ENCODE assay signal across 13 cellular contexts in the genomic region with DNA sequence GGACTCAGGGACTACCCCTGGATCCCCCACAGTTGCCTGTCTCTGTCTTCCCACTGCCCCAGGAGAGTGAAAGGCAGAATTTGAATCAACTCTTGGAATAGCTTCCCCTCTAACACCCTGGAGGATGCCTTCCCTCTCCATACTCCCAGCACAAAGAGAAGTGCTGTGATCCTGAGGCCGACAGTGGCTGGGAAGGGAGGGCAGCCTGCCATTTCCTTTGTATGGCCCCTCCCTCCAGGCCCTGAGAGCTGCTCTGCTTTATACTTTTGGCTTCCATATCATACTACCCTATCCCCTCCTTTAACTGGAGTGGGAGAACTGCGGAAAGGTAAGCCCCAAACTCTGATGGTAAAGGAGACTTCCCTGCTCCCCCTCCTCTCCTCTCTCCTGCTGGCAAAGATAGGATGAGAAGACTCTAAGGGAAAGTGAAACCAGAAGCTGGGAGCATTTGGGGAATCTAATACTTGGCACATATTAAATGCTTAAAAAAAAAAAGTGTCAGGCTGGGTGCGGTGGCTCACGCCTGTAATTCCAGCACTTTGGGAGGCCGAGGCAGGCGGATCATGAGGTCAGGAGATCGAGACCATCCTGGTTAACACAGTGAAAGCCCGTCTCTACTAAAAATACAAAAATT. TPM values are rescaled to one million over a fixed set of nuclear protein-coding genes. Genes with fewer than 3 reads are reported as not detected.
DNase-seq lines count a peak whose midpoint lies in the region; ATAC-seq, FAIRE-seq and TF ChIP-seq lines count a peak whose summit lies in the region.
"Had no signal": no experiment of that assay in that cellular context is flagged by ENCODE, and none has a peak within 500 bp of the region (broad histone marks: within the 10 kb centered on the region; RNA-seq: fewer than 3 reads in every experiment).

No MANE protein-coding gene starts in this region.

- H3K79me2 ChIP-seq in GM23338 (replicated peaks; ENCODE audit: insufficient read depth) (peaks cover 7% of the 10 kb centered on the region), K562 (ENCODE audit: control insufficient read depth, insufficient read depth, low read length) (peaks cover 15% of the 10 kb centered on the region), keratinocyte (ENCODE audit: control insufficient read depth, insufficient read depth, low read length) (peaks cover 4% of the 10 kb centered on the region)

- H3K27ac ChIP-seq in GM23338 (ENCODE audit: low read depth) (no peak overlapping the region), K562 (ENCODE audit: extremely low read depth, low read depth, low read length) (no peak overlapping the region), keratinocyte (ENCODE audit: control insufficient read depth, insufficient read depth, low read length) (no peak overlapping the region), skin epidermis (peak overlapping the region in 14 of 21 experiments; percentile 11 to 74 (median 40))

- ATAC-seq in GM23338 (no peak), K562 (no peak), GM21576 (IDR thresholded peaks at IDR 0.05; ENCODE audit: unreplicated experiment) (no peak)
- ATAC-seq: activated naive CD8-positive, alpha-beta T cell treated with anti-CD3 and anti-CD28 coated beads, Interleukin-2, amount 50 U/mL, for 24 hours; stimulated activated naive B cell treated with anti-CD40 and anti-IgM and Interleukin-4, amounts not matched to agents 10 μg/mL and 1 μg/mL and 100 μg/mL, for 72 hours had no signal

- FAIRE-seq in K562 (lab: Jason Lieb, UNC) (no peak), keratinocyte (lab: Jason Lieb, UNC) (no peak)
- FAIRE-seq: GM12891 had no signal

- H2AFZ ChIP-seq in GM23338 (peak overlapping the region; percentile 4; the same call in 1 of the 2 replicates), K562 (ENCODE audit: low read depth, low read length) (peak overlapping the region; percentile 71; the same call in 1 of the 2 replicates), keratinocyte (ENCODE audit: control insufficient read depth, low read length) (peak overlapping the region; percentile 89)

- TF ChIP-seq POLR2A in K562 (conservative IDR thresholded peaks at IDR 0.05), result no peak

- DNase-seq in GM23338 (ENCODE audit: low spot score), result no peak
- no peak for DNase-seq in K562 (ENCODE audit: extremely low read depth in 1 of 4, low spot score in 3 of 4)
- DNase-seq in keratinocyte (ENCODE audit: low read depth, low spot score), result no peak
- no peak for DNase-seq in G401 (ENCODE audit: low spot score)
- no peak for DNase-seq in NCI-H2029 treated with DMSO at 0.1 percent for 48 hours (lab: John Stamatoyannopoulos, UW)
- DNase-seq in C1 segment of cervical spinal cord (lab: John Stamatoyannopoulos, UW), result no peak
- DNase-seq: activated CD4-positive, alpha-beta T cell treated with anti-CD3 and anti-CD28 coated beads, Interleukin-2, amount 50 U/mL, for 1 hour; activated naive CD8-positive, alpha-beta T cell treated with anti-CD3 and anti-CD28 coated beads, Interleukin-2, amount 50 U/mL, for 24 hours; stimulated activated naive B cell treated with anti-CD40 and anti-IgM and Interleukin-4, amounts not matched to agents 10 μg/mL and 1 μg/mL and 100 μg/mL, for 72 hours had no signal

- no TSS peak for BruUV-seq in K562 (replicated peaks; lab: Mats Ljungman, UMichigan)

- WGBS in K562 (ENCODE audit: insufficient coverage, low coverage, missing lambda C conversion rate), result 57% methylated on average over 8 of the region's 8 CpGs

- H3K9ac ChIP-seq in K562 (ENCODE audit: insufficient read depth in 1 of 2, low read depth in 2 of 2, low read length in 2 of 2) (peak overlapping the region in 1 of 2 experiments; percentile 36; a peak in 1 of 4 replicates), keratinocyte (ENCODE audit: control insufficient read depth, extremely low read depth, insufficient read depth, low read length) (peak overlapping the region; percentile 22)

- H3K4me2 ChIP-seq in GM23338 (no peak overlapping the region), K562 (ENCODE audit: insufficient read depth, low read length) (no peak overlapping the region), keratinocyte (ENCODE audit: control insufficient read depth, extremely low read depth, insufficient read depth, low read depth, low read length) (peak overlapping the region; percentile 27)

- TF ChIP-seq CTCF in GM23338 (conservative IDR thresholded peaks at IDR 0.05; ENCODE audit: low read depth in 2 of 2), result no peak
- no peak for TF ChIP-seq CTCF in K562 (IDR thresholded peaks at IDR 0.05 in 2 of 3, conservative IDR thresholded peaks at IDR 0.05 in 1 of 3; ENCODE audit: insufficient read depth in 2 of 3, low read depth in 1 of 3, low read length in 3 of 3)
- TF ChIP-seq CTCF in keratinocyte (optimal IDR thresholded peaks at IDR 0.05 in 1 of 3, IDR thresholded peaks at IDR 0.05 in 1 of 3, conservative IDR thresholded peaks at IDR 0.05 in 1 of 3; ENCODE audit: extremely low read depth in 1 of 3, insufficient read depth in 2 of 3, low read length in 3 of 3), result no peak

- peaks cover 3% of the 10 kb centered on the region; the same call in 2 of the 3 replicates for H3K36me3 Mint-ChIP-seq in GM23338 (ENCODE audit: low read depth)
- H3K36me3 Mint-ChIP-seq: memory B cell had no signal

- H3K9me1 ChIP-seq in K562 (ENCODE audit: control insufficient read depth, insufficient read depth, low read length) (no peaks in the 10 kb centered on the region), keratinocyte (ENCODE audit: control insufficient read depth, extremely low read depth, insufficient read depth, low read length) (no peaks in the 10 kb centered on the region)

- H4K20me1 ChIP-seq in GM23338 (replicated peaks; ENCODE audit: insufficient read depth), result no peaks in the 10 kb centered on the region; the same call in 1 of the 2 replicates
- no peaks in the 10 kb centered on the region for H4K20me1 ChIP-seq in K562 (replicated peaks; ENCODE audit: control insufficient read depth, insufficient read depth, low read length)
- no peaks in the 10 kb centered on the region for H4K20me1 ChIP-seq in keratinocyte (ENCODE audit: control insufficient read depth, extremely low read depth, insufficient read depth, low read length)

- CTCF ChIA-PET in K562 (lab: Yijun Ruan, JAX; ENCODE audit: low intra/inter-chr PET ratio), result no interaction called here

- H3K4me1 ChIP-seq in GM23338 (ENCODE audit: insufficient read depth), result peaks cover 16% of the 10 kb centered on the region
- H3K4me1 ChIP-seq in K562 (replicated peaks in 1 of 2; ENCODE audit: control insufficient read depth in 2 of 2, insufficient read depth in 2 of 2, low read length in 2 of 2), result peaks cover 7 to 22% of the 10 kb centered on the region in 2 experiments; a peak in 4 of 5 replicates
- peaks cover 15% of the 10 kb centered on the region for H3K4me1 ChIP-seq in keratinocyte (ENCODE audit: control insufficient read depth, extremely low read depth, insufficient read depth, low read length)

- H3K27me3 ChIP-seq in GM23338 (ENCODE audit: insufficient read depth), result peaks cover 8% of the 10 kb centered on the region
- H3K27me3 ChIP-seq in K562 (ENCODE audit: control insufficient read depth in 2 of 2, insufficient read depth in 2 of 2, low read length in 2 of 2), result no peaks in the 10 kb centered on the region
- peaks cover 12% of the 10 kb centered on the region for H3K27me3 ChIP-seq in keratinocyte (ENCODE audit: control insufficient read depth, extremely low read depth, insufficient read depth, low read length)

- POLR2A ChIA-PET in K562 (lab: Yijun Ruan, JAX), result interaction anchor here (0.9 to 1.1 kb wide), 3 partner anchors 11 to 35 kb away, joined by 3 to 5 read pairs (median 4); no protein-coding TSS in a partner anchor

- TF ChIP-seq EP300 in K562 (IDR thresholded peaks at IDR 0.05; ENCODE audit: low read length), result no peak

- H3K36me3 ChIP-seq in GM23338 (ENCODE audit: insufficient read depth) (no peaks in the 10 kb centered on the region), K562 (ENCODE audit: control insufficient read depth, insufficient read depth, low read length) (peaks cover 3% of the 10 kb centered on the region; the same call in 2 of the 3 replicates), keratinocyte (ENCODE audit: control insufficient read depth in 2 of 2, extremely low read depth in 1 of 2, insufficient read depth in 2 of 2, low read length in 2 of 2) (no peaks in the 10 kb centered on the region)

- H3K4me1 Mint-ChIP-seq in GM23338, result peaks cover 37% of the 10 kb centered on the region

- no peak overlapping the region for H3K4me3 Mint-ChIP-seq in GM23338
- H3K4me3 Mint-ChIP-seq: activated naive CD8-positive, alpha-beta T cell treated with anti-CD3 and anti-CD28 coated beads, Interleukin-2, amount 50 U/mL, for 24 hours; memory B cell; stimulated activated naive B cell treated with anti-CD40 and anti-IgM and Interleukin-4, amounts not matched to agents 10 μg/mL and 1 μg/mL and 100 μg/mL, for 72 hours had no signal

- no peaks in the 10 kb centered on the region for H3K9me3 Mint-ChIP-seq in GM23338
- H3K9me3 Mint-ChIP-seq: activated naive CD8-positive, alpha-beta T cell treated with anti-CD3 and anti-CD28 coated beads, Interleukin-2, amount 50 U/mL, for 24 hours; memory B cell; stimulated activated naive B cell treated with anti-CD40 and anti-IgM and Interleukin-4, amounts not matched to agents 10 μg/mL and 1 μg/mL and 100 μg/mL, for 72 hours had no signal

- H3K9me2 ChIP-seq in GM23338 (ENCODE audit: insufficient read depth), result no peaks in the 10 kb centered on the region

- no peak for TF ChIP-seq RAD21 in K562 (CRISPR knock-in tag; conservative IDR thresholded peaks at IDR 0.05 in 1 of 2, IDR thresholded peaks at IDR 0.05 in 1 of 2)

- 0 out of 2 replicates have a peak overlapping the region, but pooled peaks have one; percentile 50 for H3K27ac Mint-ChIP-seq in GM23338
- H3K27ac Mint-ChIP-seq: activated naive CD8-positive, alpha-beta T cell treated with anti-CD3 and anti-CD28 coated beads, Interleukin-2, amount 50 U/mL, for 24 hours; memory B cell; stimulated activated naive B cell treated with anti-CD40 and anti-IgM and Interleukin-4, amounts not matched to agents 10 μg/mL and 1 μg/mL and 100 μg/mL, for 72 hours had no signal

- intact Hi-C loops in K562 (cut with micrococcal nuclease), result no loop called here

- dilution Hi-C loops in keratinocyte (cut with MboI; ENCODE audit: extremely low pct_ligation_motif_present, low sequenced_read_pairs), result no loop called here

- peaks cover 34% of the 10 kb centered on the region for H3K27me3 Mint-ChIP-seq in GM23338 (ENCODE audit: insufficient read depth, low read depth, poor library complexity)

- in situ Hi-C loops in K562 (cut with MboI), result no loop called here
- in situ Hi-C loops in G401 (cut with HindIII; ENCODE audit: low sequenced_read_pairs), result loop anchor here (25.0 kb wide), 1 partner anchor 254 kb away; the partner anchor contains the start of gene RARA

- H3F3A ChIP-seq in GM23338 (replicated peaks; ENCODE audit: low read depth), result peaks cover 7% of the 10 kb centered on the region; the same call in 1 of the 2 replicates

- no peaks in the 10 kb centered on the region for H3K9me3 ChIP-seq in K562 (replicated peaks; ENCODE audit: control insufficient read depth, insufficient read depth, low read depth, low read length)
- H3K9me3 ChIP-seq in keratinocyte (ENCODE audit: control insufficient read depth, low read depth, low read length), result no peaks in the 10 kb centered on the region

- H3K4me3 ChIP-seq in GM23338, result no peak overlapping the region
- no peak overlapping the region for H3K4me3 ChIP-seq in K562
- no peak overlapping the region for H3K4me3 ChIP-seq in keratinocyte (ENCODE audit: control insufficient read depth in 2 of 3, extremely low read depth in 1 of 3, insufficient read depth in 2 of 3, low read depth in 1 of 3, low read length in 3 of 3)
- no peak overlapping the region for H3K4me3 ChIP-seq in skin epidermis

RNA-seq across cellular contexts. Expression of gene MED24, which starts 4.1 kb away (rescaled TPM):
- 88.9 and 95.1 TPM in 2 replicates for total RNA-seq in GM23338 (2014; rRNA removed; shearing (Covaris generic))
- 44.4 and 44.8 TPM in 2 replicates for polyA plus RNA-seq in GM23338 (2016; fragmentation: Nextera tagmentation; extraction: Ambion mirVana)
- 361 and 745 TPM in 2 replicates for total RNA-seq in K562 (2011; cell fraction: chromatin; rRNA removed; ENCODE audit: low replicate concordance)
- total RNA-seq in K562 (2011; cell fraction: nucleolus; rRNA removed), result 434 and 442 TPM in 2 replicates
- 293 and 327 TPM in 2 replicates for total RNA-seq in K562 (2011; cell fraction: nucleoplasm; rRNA removed)
- 40.0 and 50.2 TPM in 2 replicates for total RNA-seq in K562 (2014; rRNA removed)
- total RNA-seq in K562 (2014; rRNA removed; fragmentation: Illumina TruSeq; extraction: Trizol), result 40.3 and 48.9 TPM in 2 replicates
- 48.2 and 53.5 TPM in 2 replicates for total RNA-seq in K562 (2015; rRNA removed; fragmentation: Illumina TruSeq; extraction: Trizol)
- total RNA-seq in K562 (2021), result 102 and 108 TPM in 2 replicates
- polyA plus RNA-seq in K562 (2011; rRNA removed), result 76.3 and 110 TPM in 2 replicates
- polyA plus RNA-seq in K562 (2011; cell fraction: cytosol; rRNA removed), result 70.1 and 113 TPM in 2 replicates
- 331 and 574 TPM in 2 replicates for polyA plus RNA-seq in K562 (2011; cell fraction: nucleus; rRNA removed)
- polyA plus RNA-seq in K562 (2012), result 97.7 and 114 TPM in 2 replicates
- 117 and 129 TPM in 2 replicates for polyA plus RNA-seq in K562 (2014; fragmentation: Illumina TruSeq; extraction: Trizol)
- 1 to 10 TPM; 5.9 to 8.3 TPM for polyA plus RNA-seq in K562 (2014; fragmentation: Nextera tagmentation; extraction: Ambion mirVana)
- 73.3 and 74.8 TPM in 2 replicates for polyA plus RNA-seq in K562 (2014; rRNA removed)
- 79.0 and 96.5 TPM in 2 replicates for polyA minus RNA-seq in K562 (2011; rRNA and poly(A)+ RNA removed)
- polyA minus RNA-seq in K562 (2011; cell fraction: cytosol; rRNA and poly(A)+ RNA removed), result 80.5 and 119 TPM in 2 replicates
- 146 and 149 TPM in 2 replicates for polyA minus RNA-seq in K562 (2011; cell fraction: nucleus; rRNA and poly(A)+ RNA removed)
- 45.3 to 77.3 TPM (median 47.2 TPM) in 3 replicates for polyA plus RNA-seq in keratinocyte
- polyA plus RNA-seq in keratinocyte (2011; ENCODE audit: low read depth), result 20.0 TPM
- polyA plus RNA-seq in keratinocyte (2011; cell fraction: cytosol; rRNA removed), result 54.1 and 62.2 TPM in 2 replicates
- 134 and 168 TPM in 2 replicates for polyA plus RNA-seq in keratinocyte (2011; cell fraction: nucleus; rRNA removed)
- polyA plus RNA-seq in keratinocyte (2012; ENCODE audit: low replicate concordance), result 30.8 and 51.5 TPM in 2 replicates
- polyA minus RNA-seq in keratinocyte, result 82.2 to 244 TPM (median 85.5 TPM) in 3 replicates
- 97.8 TPM for polyA minus RNA-seq in keratinocyte (2011; cell fraction: cytosol; rRNA and poly(A)+ RNA removed)
- 89.3 and 107 TPM in 2 replicates for polyA minus RNA-seq in keratinocyte (2011; cell fraction: nucleus; rRNA and poly(A)+ RNA removed)
- total RNA-seq in G401 (2014; rRNA removed; shearing (Covaris generic)), result 70.0 and 90.8 TPM in 2 replicates

RNA-seq across cellular contexts. Expression of gene THRA, which starts 4.5 kb away (rescaled TPM):
- total RNA-seq in GM23338 (2014; rRNA removed; shearing (Covaris generic)), result 9.6 and 10.5 TPM in 2 replicates
- polyA plus RNA-seq in GM23338 (2016; fragmentation: Nextera tagmentation; extraction: Ambion mirVana), result 3.4 and 3.6 TPM in 2 replicates
- 10.8 and 15.6 TPM in 2 replicates for total RNA-seq in K562 (2011; cell fraction: chromatin; rRNA removed; ENCODE audit: low replicate concordance)
- 7.5 and 8.0 TPM in 2 replicates for total RNA-seq in K562 (2011; cell fraction: nucleolus; rRNA removed)
- 10.3 and 15.7 TPM in 2 replicates for total RNA-seq in K562 (2011; cell fraction: nucleoplasm; rRNA removed)
- 13.8 and 18.9 TPM in 2 replicates for total RNA-seq in K562 (2014; rRNA removed)
- total RNA-seq in K562 (2014; rRNA removed; fragmentation: Illumina TruSeq; extraction: Trizol), result 7.5 and 9.1 TPM in 2 replicates
- 12.2 and 13.2 TPM in 2 replicates for total RNA-seq in K562 (2015; rRNA removed; fragmentation: Illumina TruSeq; extraction: Trizol)
- 22.7 and 23.4 TPM in 2 replicates for total RNA-seq in K562 (2021)
- polyA plus RNA-seq in K562 (2011; rRNA removed), result 8.3 and 9.3 TPM in 2 replicates
- 7.8 and 12.5 TPM in 2 replicates for polyA plus RNA-seq in K562 (2011; cell fraction: cytosol; rRNA removed)
- polyA plus RNA-seq in K562 (2011; cell fraction: nucleus; rRNA removed), result 7.3 and 15.8 TPM in 2 replicates
- polyA plus RNA-seq in K562 (2012), result 20.0 TPM in 2 replicates
- 19.7 and 21.6 TPM in 2 replicates for polyA plus RNA-seq in K562 (2014; fragmentation: Illumina TruSeq; extraction: Trizol)
- under 1 TPM; 0.34 to 0.50 TPM for polyA plus RNA-seq in K562 (2014; fragmentation: Nextera tagmentation; extraction: Ambion mirVana)
- 12.7 and 13.8 TPM in 2 replicates for polyA plus RNA-seq in K562 (2014; rRNA removed)
- polyA minus RNA-seq in K562 (2011; rRNA and poly(A)+ RNA removed), result 5.8 and 9.7 TPM in 2 replicates
- 6.3 and 7.9 TPM in 2 replicates for polyA minus RNA-seq in K562 (2011; cell fraction: cytosol; rRNA and poly(A)+ RNA removed)
- 2.3 and 2.6 TPM in 2 replicates for polyA minus RNA-seq in K562 (2011; cell fraction: nucleus; rRNA and poly(A)+ RNA removed)
- polyA plus RNA-seq in keratinocyte, result 3.3 to 5.9 TPM (median 4.5 TPM) in 3 replicates
- polyA plus RNA-seq in keratinocyte (2011; ENCODE audit: low read depth), result 2.3 TPM
- 2.5 and 4.4 TPM in 2 replicates for polyA plus RNA-seq in keratinocyte (2011; cell fraction: cytosol; rRNA removed)
- polyA plus RNA-seq in keratinocyte (2011; cell fraction: nucleus; rRNA removed), result 5.2 and 5.8 TPM in 2 replicates
- polyA plus RNA-seq in keratinocyte (2012; ENCODE audit: low replicate concordance), result 4.9 and 8.4 TPM in 2 replicates
- 4.8 to 14.7 TPM (median 4.9 TPM) in 3 replicates for polyA minus RNA-seq in keratinocyte
- polyA minus RNA-seq in keratinocyte (2011; cell fraction: cytosol; rRNA and poly(A)+ RNA removed), result 5.6 TPM
- 2.4 and 3.2 TPM in 2 replicates for polyA minus RNA-seq in keratinocyte (2011; cell fraction: nucleus; rRNA and poly(A)+ RNA removed)
- total RNA-seq in G401 (2014; rRNA removed; shearing (Covaris generic)), result 11.8 and 18.4 TPM in 2 replicates

RNA-seq across cellular contexts. Expression of gene NR1D1, which starts 42.1 kb away (rescaled TPM):
- total RNA-seq in GM23338 (2014; rRNA removed; shearing (Covaris generic)), result 3.6 and 4.2 TPM in 2 replicates
- 3.1 and 3.3 TPM in 2 replicates for polyA plus RNA-seq in GM23338 (2016; fragmentation: Nextera tagmentation; extraction: Ambion mirVana)
- total RNA-seq in K562 (2011; cell fraction: chromatin; rRNA removed; ENCODE audit: low replicate concordance), result 2.3 and 7.8 TPM in 2 replicates
- 3.6 and 4.0 TPM in 2 replicates for total RNA-seq in K562 (2011; cell fraction: nucleolus; rRNA removed)
- 3.1 and 3.2 TPM in 2 replicates for total RNA-seq in K562 (2011; cell fraction: nucleoplasm; rRNA removed)
- total RNA-seq in K562 (2014; rRNA removed), result 0.78 and 1.00 TPM in 2 replicates
- 0.32 and 0.47 TPM in 2 replicates for total RNA-seq in K562 (2014; rRNA removed; fragmentation: Illumina TruSeq; extraction: Trizol)
- total RNA-seq in K562 (2015; rRNA removed; fragmentation: Illumina TruSeq; extraction: Trizol), result 0.65 and 1.2 TPM in 2 replicates
- total RNA-seq in K562 (2021), result 6.6 and 7.7 TPM in 2 replicates
- polyA plus RNA-seq in K562 (2011; rRNA removed), result 0.25 and 0.41 TPM in 2 replicates
- 0.21 and 0.89 TPM in 2 replicates for polyA plus RNA-seq in K562 (2011; cell fraction: cytosol; rRNA removed)
- 1.3 and 5.0 TPM in 2 replicates for polyA plus RNA-seq in K562 (2011; cell fraction: nucleus; rRNA removed)
- polyA plus RNA-seq in K562 (2012), result 5.3 and 5.4 TPM in 2 replicates
- 4.7 and 6.9 TPM in 2 replicates for polyA plus RNA-seq in K562 (2014; fragmentation: Illumina TruSeq; extraction: Trizol)
- polyA plus RNA-seq in K562 (2014; fragmentation: Nextera tagmentation; extraction: Ambion mirVana), result under 1 TPM; 0.27 TPM
- polyA plus RNA-seq in K562 (2014; rRNA removed), result 1.4 and 2.0 TPM in 2 replicates
- polyA minus RNA-seq in K562 (2011; rRNA and poly(A)+ RNA removed), result 0.42 and 0.63 TPM in 2 replicates
- polyA minus RNA-seq in K562 (2011; cell fraction: cytosol; rRNA and poly(A)+ RNA removed), result 0.46 and 3.3 TPM in 2 replicates
- polyA minus RNA-seq in K562 (2011; cell fraction: nucleus; rRNA and poly(A)+ RNA removed), result 2.2 and 2.6 TPM in 2 replicates
- polyA plus RNA-seq in keratinocyte, result 0.46 to 7.5 TPM (median 1.0 TPM) in 3 replicates
- 25.7 TPM for polyA plus RNA-seq in keratinocyte (2011; ENCODE audit: low read depth)
- polyA plus RNA-seq in keratinocyte (2011; cell fraction: cytosol; rRNA removed), result 2.4 and 5.9 TPM in 2 replicates
- 8.9 and 15.2 TPM in 2 replicates for polyA plus RNA-seq in keratinocyte (2011; cell fraction: nucleus; rRNA removed)
- polyA plus RNA-seq in keratinocyte (2012; ENCODE audit: low replicate concordance), result 12.2 and 71.1 TPM in 2 replicates
- 2.1 to 31.5 TPM (median 3.6 TPM) in 3 replicates for polyA minus RNA-seq in keratinocyte
- 7.7 TPM for polyA minus RNA-seq in keratinocyte (2011; cell fraction: cytosol; rRNA and poly(A)+ RNA removed)
- 5.7 and 10.2 TPM in 2 replicates for polyA minus RNA-seq in keratinocyte (2011; cell fraction: nucleus; rRNA and poly(A)+ RNA removed)
- 0.06 and 2.0 TPM in 2 replicates for total RNA-seq in G401 (2014; rRNA removed; shearing (Covaris generic))

RNA-seq across cellular contexts. Expression of gene CSF3, which starts 43.0 kb away (rescaled TPM):
- total RNA-seq in GM23338 (2014; rRNA removed; shearing (Covaris generic)), result 1.2 TPM in 1 of 2 replicates, not detected in the other
- not detected in 2 replicates for polyA plus RNA-seq in GM23338 (2016; fragmentation: Nextera tagmentation; extraction: Ambion mirVana)
- total RNA-seq in K562 (2011; cell fraction: chromatin; rRNA removed; ENCODE audit: low replicate concordance), result 0.23 TPM in 1 of 2 replicates, not detected in the other
- total RNA-seq in K562 (2011; cell fraction: nucleolus; rRNA removed), result not detected in 2 replicates
- not detected in 2 replicates for total RNA-seq in K562 (2011; cell fraction: nucleoplasm; rRNA removed)
- total RNA-seq in K562 (2014; rRNA removed), result not detected in 2 replicates
- not detected in 2 replicates for total RNA-seq in K562 (2014; rRNA removed; fragmentation: Illumina TruSeq; extraction: Trizol)
- not detected in 2 replicates for total RNA-seq in K562 (2015; rRNA removed; fragmentation: Illumina TruSeq; extraction: Trizol)
- total RNA-seq in K562 (2021), result not detected in 2 replicates
- not detected in 2 replicates for polyA plus RNA-seq in K562 (2011; rRNA removed)
- polyA plus RNA-seq in K562 (2011; cell fraction: cytosol; rRNA removed), result not detected in 2 replicates
- polyA plus RNA-seq in K562 (2011; cell fraction: nucleus; rRNA removed), result not detected in 2 replicates
- not detected in 2 replicates for polyA plus RNA-seq in K562 (2012)
- polyA plus RNA-seq in K562 (2014; fragmentation: Illumina TruSeq; extraction: Trizol), result not detected in 2 replicates
- polyA plus RNA-seq in K562 (2014; fragmentation: Nextera tagmentation; extraction: Ambion mirVana), result not detected
- 0.19 TPM in 1 of 2 replicates, not detected in the other for polyA plus RNA-seq in K562 (2014; rRNA removed)
- not detected in 2 replicates for polyA minus RNA-seq in K562 (2011; rRNA and poly(A)+ RNA removed)
- not detected in 2 replicates for polyA minus RNA-seq in K562 (2011; cell fraction: cytosol; rRNA and poly(A)+ RNA removed)
- not detected in 2 replicates for polyA minus RNA-seq in K562 (2011; cell fraction: nucleus; rRNA and poly(A)+ RNA removed)
- 0.19 to 0.84 TPM (median 0.76 TPM) in 3 replicates for polyA plus RNA-seq in keratinocyte
- polyA plus RNA-seq in keratinocyte (2011; ENCODE audit: low read depth), result not detected
- polyA plus RNA-seq in keratinocyte (2011; cell fraction: cytosol; rRNA removed), result 0.26 and 0.30 TPM in 2 replicates
- 0.43 and 0.45 TPM in 2 replicates for polyA plus RNA-seq in keratinocyte (2011; cell fraction: nucleus; rRNA removed)
- 0.66 TPM in 1 of 2 replicates, not detected in the other for polyA plus RNA-seq in keratinocyte (2012; ENCODE audit: low replicate concordance)
- 0.19 to 0.72 TPM (median 0.40 TPM) in 3 replicates for polyA minus RNA-seq in keratinocyte
- not detected for polyA minus RNA-seq in keratinocyte (2011; cell fraction: cytosol; rRNA and poly(A)+ RNA removed)
- 0.53 TPM in 1 of 2 replicates, not detected in the other for polyA minus RNA-seq in keratinocyte (2011; cell fraction: nucleus; rRNA and poly(A)+ RNA removed)
- not detected in 2 replicates for total RNA-seq in G401 (2014; rRNA removed; shearing (Covaris generic))

Comparison
In these comparisons a context has a peak if more than half of its experiments do, and no peak if none do; other contexts are left out.
1. H2AFZ ChIP-seq: peak in every context shown above with its lines; median percentile 89 in keratinocyte; 71 in K562; 4 in GM23338.
2. H3K27ac ChIP-seq: peak in skin epidermis (14 of 21); none in GM23338 (single experiment), K562 (single experiment) and keratinocyte (single experiment).